23 cellular contexts compared by ENCODE assay signal in genomic region chr13:109000207-109000606, GRCh38.
"Had no signal": no experiment of that assay in that cellular context is flagged by ENCODE, and none has a peak within 500 bp of the region (broad histone marks: within the 10 kb centered on the region; RNA-seq: fewer than 3 reads in every experiment).

No MANE protein-coding gene starts in this region.

- H3K9me3 ChIP-seq: ascending aorta, body of pancreas, SK-N-SH had no signal

- H3K4me2 ChIP-seq: SK-N-SH had no signal

- H3K27ac ChIP-seq: ascending aorta, body of pancreas, coronary artery, WERI-Rb-1 had no signal

- DNase-seq: activated CD4-positive, alpha-beta T cell treated with anti-CD3 and anti-CD28 coated beads for 36 hours; activated CD8-positive, alpha-beta memory T cell treated with anti-CD3 and anti-CD28 coated beads, Interleukin-2, amount 50 U/mL, for 4 hours; activated CD8-positive, alpha-beta T cell treated with anti-CD3 and anti-CD28 coated beads for 36 hours; activated naive CD4-positive, alpha-beta T cell treated with Interleukin-2 at 50 U/mL for 16 hours; activated naive CD8-positive, alpha-beta T cell treated with anti-CD3 and anti-CD28 coated beads, Interleukin-2, amount 50 U/mL, for 24 hours; activated T-cell treated with anti-CD3 and anti-CD28 coated beads, Interleukin-2, amount 50 U/mL, for 1 hour; amniotic stem cell; body of pancreas; central memory CD4-positive, alpha-beta T cell; MM.1S; NCI-H1105 treated with DMSO at 0.1 percent for 48 hours; NCI-H1436 treated with DMSO at 0.1 percent for 48 hours; NCI-H1930; NCI-H2107; NCI-H2171 treated with DMSO at 0.1 percent for 48 hours; NCI-H226; NCI-H748 treated with DMSO at 0.1 percent for 48 hours; RPMI8226; SK-N-SH; T-helper 1 cell; WERI-Rb-1 had no signal

- H3K27me3 ChIP-seq: ascending aorta, body of pancreas had no signal

- H3K4me1 ChIP-seq: ascending aorta, body of pancreas had no signal

- H3K9ac ChIP-seq: SK-N-SH had no signal

- H3K36me3 ChIP-seq: ascending aorta, WERI-Rb-1 had no signal

- H3K4me3 ChIP-seq: ascending aorta, body of pancreas, coronary artery had no signal
